In the genomic region with DNA sequence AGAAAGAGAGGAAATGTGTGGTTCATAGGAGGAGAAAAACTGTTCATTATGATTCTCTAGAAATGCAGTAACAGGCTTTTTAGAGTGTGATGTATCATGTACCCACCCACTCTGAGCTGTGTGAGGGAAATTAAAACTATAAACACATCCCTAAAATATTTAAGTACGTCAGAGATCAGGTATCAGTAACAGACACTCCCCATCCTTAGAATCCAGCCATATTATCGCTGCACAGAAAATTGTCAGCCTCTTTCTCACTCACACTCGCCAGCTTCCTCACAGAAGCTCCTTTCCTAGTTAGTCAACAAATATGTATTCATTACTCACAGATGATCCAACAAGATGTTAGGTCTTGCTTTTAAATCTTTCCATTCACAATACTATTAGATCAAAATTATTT, we compare ENCODE assay signal across 21 cellular contexts. TPM values are rescaled to one million over a fixed set of nuclear protein-coding genes. Genes with fewer than 3 reads are reported as not detected.
DNase-seq lines count a peak whose midpoint lies in the region; ATAC-seq, FAIRE-seq and TF ChIP-seq lines count a peak whose summit lies in the region.
"Had no signal": no experiment of that assay in that cellular context is flagged by ENCODE, and none has a peak within 500 bp of the region (broad histone marks: within the 10 kb centered on the region; RNA-seq: fewer than 3 reads in every experiment).

No MANE protein-coding gene starts in this region.

- H3K27ac ChIP-seq in astrocyte (ENCODE audit: low read depth, low read length) (no peak overlapping the region), right cardiac atrium (ENCODE audit: low read length) (no peak overlapping the region)
- H3K27ac ChIP-seq: coronary artery, SJSA1 had no signal

- intact Hi-C loops in right cardiac atrium (cut with DNase I) = no loop called here
- intact Hi-C loops in Caco-2 (cut with micrococcal nuclease; ENCODE audit: unreplicated experiment) = no loop called here
- intact Hi-C loops in natural killer cell (cut with micrococcal nuclease) = no loop called here

- H3K4me2 ChIP-seq in astrocyte (ENCODE audit: low read length) = peak overlapping the region; percentile 34

- H3K9me3 ChIP-seq in astrocyte (ENCODE audit: insufficient read depth, low read depth, low read length) (no peaks in the 10 kb centered on the region), right cardiac atrium (ENCODE audit: control insufficient read depth, low read length) (no peaks in the 10 kb centered on the region), Caco-2 (no peaks in the 10 kb centered on the region)
- H3K9me3 ChIP-seq: SJSA1 had no signal

- POLR2A ChIA-PET in Caco-2 (lab: Charles Lee) = no interaction called here

- H3K27me3 Mint-ChIP-seq in astrocyte (ENCODE audit: low read depth, unreplicated experiment) (peaks cover 5% of the 10 kb centered on the region), Caco-2 (ENCODE audit: insufficient read depth, unreplicated experiment) (peaks cover 16% of the 10 kb centered on the region), natural killer cell (ENCODE audit: low read depth in 2 of 2) (peaks cover 5 to 33% of the 10 kb centered on the region in 2 donors)

- H3K27me3 ChIP-seq in astrocyte (ENCODE audit: insufficient read depth, low read length) (no peaks in the 10 kb centered on the region), right cardiac atrium (ENCODE audit: control insufficient read depth, insufficient read depth) (no peaks in the 10 kb centered on the region), Caco-2 (replicated peaks; ENCODE audit: control insufficient read depth, insufficient read depth, low read length) (no peaks in the 10 kb centered on the region)
- H3K27me3 ChIP-seq: SJSA1 had no signal

- no peaks in the 10 kb centered on the region for H3K79me2 ChIP-seq in astrocyte (ENCODE audit: insufficient read depth, low read length)

- H3K36me3 Mint-ChIP-seq in astrocyte (ENCODE audit: low read depth, unreplicated experiment) (no peaks in the 10 kb centered on the region), Caco-2 (ENCODE audit: insufficient read depth, unreplicated experiment) (no peaks in the 10 kb centered on the region), natural killer cell (no peaks in the 10 kb centered on the region)
- H3K36me3 Mint-ChIP-seq: activated CD8-positive, alpha-beta memory T cell treated with anti-CD3 and anti-CD28 coated beads, Interleukin-2, amount 10 ng/mL, durations not matched to agents 7 days and 5 days had no signal

- H3K4me3 ChIP-seq in astrocyte (ENCODE audit: insufficient read depth, low read depth, low read length) = no peak overlapping the region
- no peak overlapping the region for H3K4me3 ChIP-seq in right cardiac atrium (ENCODE audit: low read length)
- no peak overlapping the region for H3K4me3 ChIP-seq in Caco-2 (ENCODE audit: low read depth, low read length)
- H3K4me3 ChIP-seq: coronary artery, SJSA1 had no signal

- no peak for TF ChIP-seq CTCF in astrocyte (IDR thresholded peaks at IDR 0.05; ENCODE audit: insufficient read depth, low read depth, low read length)
- TF ChIP-seq CTCF in Caco-2 (IDR thresholded peaks at IDR 0.05; ENCODE audit: insufficient read depth in 1 of 2, low read depth in 1 of 2, low read length in 1 of 2, severe bottlenecking in 1 of 2, unreplicated experiment in 1 of 2) = no peak
- no peak for TF ChIP-seq CTCF in natural killer cell (IDR thresholded peaks at IDR 0.05)

- WGBS in right cardiac atrium = 35% methylated on average over 3 of the region's 3 CpGs

- H3K4me1 Mint-ChIP-seq in astrocyte (ENCODE audit: low read depth, unreplicated experiment) (peaks cover 6% of the 10 kb centered on the region), Caco-2 (ENCODE audit: low read depth, unreplicated experiment) (no peaks in the 10 kb centered on the region), natural killer cell (no peaks in the 10 kb centered on the region)
- H3K4me1 Mint-ChIP-seq: activated CD8-positive, alpha-beta memory T cell treated with anti-CD3 and anti-CD28 coated beads, Interleukin-2, amount 10 ng/mL, durations not matched to agents 7 days and 5 days had no signal

- peak overlapping the region; percentile 32 for H3K9ac ChIP-seq in astrocyte (ENCODE audit: low read length)

- H4K20me1 ChIP-seq in astrocyte (ENCODE audit: insufficient read depth, low read length) = no peaks in the 10 kb centered on the region

- ATAC-seq in right cardiac atrium (peak; percentile 48), HG03139 (IDR thresholded peaks at IDR 0.05; ENCODE audit: unreplicated experiment) (no peak), natural killer cell (no peak)
- ATAC-seq: activated CD8-positive, alpha-beta memory T cell treated with anti-CD3 and anti-CD28 coated beads, Interleukin-2, amount 10 ng/mL, durations not matched to agents 7 days and 5 days had no signal

- H3K36me3 ChIP-seq in astrocyte (ENCODE audit: insufficient read depth, low read length) (no peaks in the 10 kb centered on the region), Caco-2 (ENCODE audit: control insufficient read depth, insufficient read depth, low read length) (no peaks in the 10 kb centered on the region)
- H3K36me3 ChIP-seq: SJSA1 had no signal

- no peak overlapping the region for H2AFZ ChIP-seq in astrocyte (ENCODE audit: low read depth, low read length)

- no peak overlapping the region for H3K27ac Mint-ChIP-seq in astrocyte (ENCODE audit: unreplicated experiment)
- H3K27ac Mint-ChIP-seq in Caco-2 (ENCODE audit: unreplicated experiment) = no peak overlapping the region
- H3K27ac Mint-ChIP-seq in natural killer cell = no peak overlapping the region
- H3K27ac Mint-ChIP-seq: activated CD8-positive, alpha-beta memory T cell treated with anti-CD3 and anti-CD28 coated beads, Interleukin-2, amount 10 ng/mL, durations not matched to agents 7 days and 5 days; IgD-negative memory B cell had no signal

- BruUV-seq in Caco-2 (replicated peaks; lab: Mats Ljungman, UMichigan) = no TSS peak

- DNase-seq in EL (peak; percentile 28), M059J (ENCODE audit: low read depth) (peak; percentile 15), astrocyte (ENCODE audit: low read depth) (peak; percentile 77), right cardiac atrium (no peak), Caco-2 (no peak), natural killer cell (no peak), NCI-H2081 treated with DMSO at 0.1 percent for 48 hours (lab: John Stamatoyannopoulos, UW) (no peak)
- DNase-seq: activated CD8-positive, alpha-beta memory T cell treated with anti-CD3 and anti-CD28 coated beads, Interleukin-2, amount 10 ng/mL, durations not matched to agents 7 days and 5 days; activated gamma-delta T cell; anterior cingulate cortex; COR-L47; erythroblast; GF-D8; H7; kidney; nucleus accumbens; stimulated activated CD4-positive, alpha-beta T cell treated with anti-CD3 and anti-CD28 coated beads, Interleukin-4, amount 100 ng/mL, for 1 hour had no signal

- CTCF ChIA-PET in Caco-2 (lab: Charles Lee) = no interaction called here

- no peak for FAIRE-seq in astrocyte (lab: Jason Lieb, UNC)
- FAIRE-seq: kidney had no signal

- H3K4me1 ChIP-seq in astrocyte (ENCODE audit: insufficient read depth, low read length) = no peaks in the 10 kb centered on the region
- peaks cover 2% of the 10 kb centered on the region for H3K4me1 ChIP-seq in right cardiac atrium (ENCODE audit: control insufficient read depth, insufficient read depth, low read length)
- no peaks in the 10 kb centered on the region for H3K4me1 ChIP-seq in Caco-2
- H3K4me1 ChIP-seq: SJSA1 had no signal

- no peaks in the 10 kb centered on the region for H3K9me3 Mint-ChIP-seq in astrocyte (ENCODE audit: unreplicated experiment)
- no peaks in the 10 kb centered on the region for H3K9me3 Mint-ChIP-seq in Caco-2 (ENCODE audit: unreplicated experiment)
- peaks cover 0 to 4% of the 10 kb centered on the region in 2 donors for H3K9me3 Mint-ChIP-seq in natural killer cell

- H3K4me3 Mint-ChIP-seq in astrocyte (ENCODE audit: unreplicated experiment) = no peak overlapping the region
- H3K4me3 Mint-ChIP-seq in Caco-2 (ENCODE audit: unreplicated experiment) = no peak overlapping the region
- no peak overlapping the region for H3K4me3 Mint-ChIP-seq in natural killer cell
- H3K4me3 Mint-ChIP-seq: activated CD8-positive, alpha-beta memory T cell treated with anti-CD3 and anti-CD28 coated beads, Interleukin-2, amount 10 ng/mL, durations not matched to agents 7 days and 5 days; IgD-negative memory B cell had no signal

RNA-seq across cellular contexts. Expression of gene MAST4, which starts 13.7 kb away (rescaled TPM):
- 5.7 and 6.8 TPM in 2 replicates for total RNA-seq in M059J (2014; rRNA removed; shearing (Covaris generic))
- total RNA-seq in astrocyte (16.0 and 22.3 TPM in 2 replicates), right cardiac atrium (10 to 100 TPM; 46.8 to 71.5 (median 57.1) TPM), Caco-2 (2022) (17.8 and 21.5 TPM in 2 replicates), natural killer cell (10 to 100 TPM in 2 of 3 donors, 1 to 10 TPM in 1; 6.5 to 14.1 (median 12.7) TPM)
- polyA plus RNA-seq in right cardiac atrium = 18.9 TPM

Comparison
In these comparisons a context has a peak if more than half of its experiments do, and no peak if none do; other contexts are left out.
1. DNase-seq: peak in EL (single experiment), M059J (single experiment) and astrocyte (single experiment); none in right cardiac atrium (0 of 3), Caco-2 (0 of 2), natural killer cell (single experiment) and NCI-H2081 treated with DMSO at 0.1 percent for 48 hours (single experiment).
2. ATAC-seq: peak in right cardiac atrium (2 of 2); none in HG03139 (single experiment) and natural killer cell (0 of 3).